ENCODE assay signal across 27 cellular contexts in the genomic region with DNA sequence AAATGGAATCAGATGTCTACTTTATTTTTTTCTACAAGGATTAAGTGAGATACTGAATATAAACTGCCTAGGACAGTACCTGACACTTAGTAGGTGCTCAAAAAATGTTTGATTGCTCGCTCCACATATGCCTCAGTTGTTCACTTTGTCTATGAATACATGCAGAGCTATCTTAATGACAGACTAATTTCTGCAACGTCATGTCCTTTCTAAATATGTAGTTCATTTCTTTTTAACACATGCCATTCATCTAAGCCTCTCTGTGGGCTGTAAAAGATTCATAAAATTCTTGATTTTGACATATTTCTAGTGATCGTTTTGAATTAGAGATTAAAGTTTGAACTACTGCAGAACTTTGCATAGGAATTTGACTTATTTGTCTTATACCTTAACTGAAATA.
"Had no signal": no experiment of that assay in that cellular context is flagged by ENCODE, and none has a peak within 500 bp of the region (broad histone marks: within the 10 kb centered on the region; RNA-seq: fewer than 3 reads in every experiment).

No MANE protein-coding gene starts in this region.

- ATAC-seq: stimulated activated effector memory CD8-positive, alpha-beta T cell treated with anti-CD3 and anti-CD28 coated beads, Interleukin-12 subunit alpha, Interleukin-12 subunit beta, amount 100 ng/mL, for 72 hours; stimulated activated memory B cell treated with anti-CD40 and anti-IgM and Interleukin-4, amounts not matched to agents 10 μg/mL and 1 μg/mL and 100 μg/mL, for 72 hours; stimulated activated naive B cell treated with anti-CD40 and anti-IgM and Interleukin-4, amounts not matched to agents 10 μg/mL and 1 μg/mL and 100 μg/mL, for 72 hours; stimulated activated naive CD8-positive, alpha-beta T cell treated with anti-CD3 and anti-CD28 coated beads, Interleukin-15, amount 100 ng/mL, for 72 hours; stimulated activated naive CD8-positive, alpha-beta T cell treated with anti-CD3 and anti-CD28 coated beads, Interleukin-15, Interleukin-2, amounts not matched to agents 100 U/mL and 50 U/mL, for 24 hours; upper lobe of right lung had no signal

- H3K27me3 ChIP-seq: stomach, suprapubic skin, testis, thyroid gland, tibial artery, tibial nerve, transverse colon, upper lobe of left lung, upper lobe of right lung, uterus, vagina had no signal

- H3K9me3 ChIP-seq: suprapubic skin, testis, thoracic aorta, thyroid gland, tibial nerve, transverse colon, upper lobe of left lung, upper lobe of right lung, uterus, vagina had no signal

- H3K36me3 ChIP-seq: stomach, suprapubic skin, thoracic aorta, thyroid gland, tibial artery, tibial nerve, transverse colon, upper lobe of left lung, upper lobe of right lung, uterus, vagina had no signal

- H3K4me3 ChIP-seq: stomach, suprapubic skin, testis, thoracic aorta, thyroid gland, tibial artery, tibial nerve, transverse colon, upper lobe of left lung, upper lobe of right lung, uterus, vagina had no signal

- DNase-seq: stimulated activated CD4-positive, alpha-beta T cell treated with anti-CD3 and anti-CD28 coated beads, Interleukin-2, amount 100 ng/mL, for 48 hours; stimulated activated CD4-positive, alpha-beta T cell treated with anti-CD3 and anti-CD28 coated beads, Interleukin-4, amount 100 ng/mL, for 1 hour; stimulated activated CD4-positive, alpha-beta T cell treated with anti-CD3 and anti-CD28 coated beads, Interleukin-4, amount 100 ng/mL, for 24 hours; stimulated activated CD4-positive, alpha-beta T cell treated with anti-CD3 and anti-CD28 coated beads, Interleukin-4, amount 100 ng/mL, for 4 hours; stimulated activated CD8-positive, alpha-beta memory T cell treated with anti-CD3 and anti-CD28 coated beads, Interleukin-4, amount 100 ng/mL, for 48 hours; stimulated activated naive B cell treated with anti-CD40 and anti-IgM and Interleukin-4, amounts not matched to agents 10 μg/mL and 1 μg/mL and 100 μg/mL, for 72 hours; stimulated activated naive CD4-positive, alpha-beta T cell; stimulated activated naive CD4-positive, alpha-beta T cell treated with Interleukin-2 at 50 U/mL for 16 hours; stimulated activated naive CD8-positive, alpha-beta T cell treated with anti-CD3 and anti-CD28 coated beads, Interleukin-15, amount 100 ng/mL, for 72 hours; stimulated activated naive CD8-positive, alpha-beta T cell treated with anti-CD3 and anti-CD28 coated beads, Interleukin-15, Interleukin-2, amounts not matched to agents 100 U/mL and 50 U/mL, for 24 hours; stomach; substantia nigra; testis; thyroid gland; tibial artery; transverse colon; trophoblast cell; upper lobe of left lung; upper lobe of right lung; uterus had no signal

- H3K27ac ChIP-seq: stomach, suprapubic skin, testis, thoracic aorta, thyroid gland, tibial artery, tibial nerve, transverse colon, upper lobe of left lung, upper lobe of right lung, uterus, vagina had no signal

- H3K4me1 ChIP-seq: stomach, suprapubic skin, testis, thyroid gland, tibial artery, tibial nerve, transverse colon, upper lobe of left lung, upper lobe of right lung, uterus, vagina had no signal

- FAIRE-seq: urothelium cell line had no signal
